9 cellular contexts compared by ENCODE assay signal in genomic region chr2:104434363-104434792, GRCh38.
DNase-seq lines count a peak whose midpoint lies in the region; ATAC-seq and TF ChIP-seq lines count a peak whose summit lies in the region.
"Had no signal": no experiment of that assay in that cellular context is flagged by ENCODE, and none has a peak within 500 bp of the region (broad histone marks: within the 10 kb centered on the region; RNA-seq: fewer than 3 reads in every experiment).

No MANE protein-coding gene starts in this region.

- TF ChIP-seq POLR2A in body of pancreas (IDR thresholded peaks at IDR 0.05) = no peak

- ATAC-seq in GM21529 (IDR thresholded peaks at IDR 0.05; ENCODE audit: unreplicated experiment) = peak; percentile 86
- ATAC-seq in body of pancreas = peak; percentile 65

- H4K20me1 ChIP-seq in KMS-11 (ENCODE audit: insufficient read depth) = no peaks in the 10 kb centered on the region

- H3K79me2 ChIP-seq in KMS-11 (ENCODE audit: insufficient read depth, low read depth) = no peaks in the 10 kb centered on the region

- H3K4me2 ChIP-seq in KMS-11 = peak overlapping the region; percentile 74

- peak overlapping the region; percentile 42 for H3K4me3 ChIP-seq in GM12875 (ENCODE audit: low read depth, low read length)
- no peak overlapping the region for H3K4me3 ChIP-seq in KMS-11 (IDR thresholded peaks at IDR 0.05; ENCODE audit: insufficient read depth, low read depth, low read length)
- H3K4me3 ChIP-seq in body of pancreas = no peak overlapping the region
- H3K4me3 ChIP-seq in mucosa of stomach (ENCODE audit: low read length) = no peak overlapping the region
- H3K4me3 ChIP-seq in tibial artery = no peak overlapping the region
- H3K4me3 ChIP-seq: SJCRH30 had no signal

- H3K9ac ChIP-seq in KMS-11 (peak overlapping the region; percentile 49; the same call in 1 of the 2 replicates), mucosa of stomach (ENCODE audit: low read length) (peak overlapping the region; percentile 20)

- intact Hi-C loops in body of pancreas (cut with DNase I) (no loop called here), tibial artery (cut with DNase I; ENCODE audit: low total_unique reads) (no loop called here)

- H3K9me3 ChIP-seq in body of pancreas = no peaks in the 10 kb centered on the region
- no peaks in the 10 kb centered on the region for H3K9me3 ChIP-seq in mucosa of stomach (ENCODE audit: control insufficient read depth, low read length)
- no peaks in the 10 kb centered on the region for H3K9me3 ChIP-seq in tibial artery
- H3K9me3 ChIP-seq: SJCRH30 had no signal

- H3K27ac ChIP-seq in KMS-11 (peak overlapping the region; percentile 46; the same call in 1 of the 2 replicates), body of pancreas (no peak overlapping the region), tibial artery (no peak overlapping the region)
- H3K27ac ChIP-seq: SJCRH30 had no signal

- DNase-seq in body of pancreas (peak; percentile 29 to 60 (median 31)), NCI-H1694 (lab: John Stamatoyannopoulos, UW) (no peak), D341Med (ENCODE audit: low spot score) (no peak), tibial artery (no peak)

- H3K36me3 ChIP-seq in KMS-11 (ENCODE audit: insufficient read depth) (no peaks in the 10 kb centered on the region), body of pancreas (replicated peaks in 1 of 2; ENCODE audit: insufficient read depth in 1 of 2, low read depth in 2 of 2) (no peaks in the 10 kb centered on the region), mucosa of stomach (ENCODE audit: control insufficient read depth, insufficient read depth, low read length) (no peaks in the 10 kb centered on the region), tibial artery (no peaks in the 10 kb centered on the region)
- H3K36me3 ChIP-seq: SJCRH30 had no signal

- peaks cover 13% of the 10 kb centered on the region for H3K4me1 ChIP-seq in KMS-11 (ENCODE audit: low read depth, poor library complexity, severe bottlenecking)
- no peaks in the 10 kb centered on the region for H3K4me1 ChIP-seq in body of pancreas
- no peaks in the 10 kb centered on the region for H3K4me1 ChIP-seq in mucosa of stomach (ENCODE audit: control insufficient read depth, insufficient read depth, low read length)
- peaks cover 0 to 4% (median 0%) of the 10 kb centered on the region in 4 donors for H3K4me1 ChIP-seq in tibial artery

- H2AFZ ChIP-seq in KMS-11 (ENCODE audit: low read depth) = peak overlapping the region; percentile 95

- no peaks in the 10 kb centered on the region for H3K27me3 ChIP-seq in KMS-11 (ENCODE audit: insufficient read depth, low read depth)
- no peaks in the 10 kb centered on the region for H3K27me3 ChIP-seq in body of pancreas
- H3K27me3 ChIP-seq in mucosa of stomach (ENCODE audit: control insufficient read depth, insufficient read depth, low read length) = no peaks in the 10 kb centered on the region
- no peaks in the 10 kb centered on the region for H3K27me3 ChIP-seq in tibial artery
- H3K27me3 ChIP-seq: SJCRH30 had no signal

- 4 to 5% methylated on average over 13 of the region's 13 CpGs for WGBS in body of pancreas, 2 donors

- no peak for TF ChIP-seq CTCF in GM12875 (IDR thresholded peaks at IDR 0.05; ENCODE audit: borderline replicate concordance, insufficient read depth, low read depth, low read length)
- TF ChIP-seq CTCF in KMS-11 (conservative IDR thresholded peaks at IDR 0.05; ENCODE audit: low read depth, low read length) = no peak
- peak in 2 of 7 experiments; percentile 10 to 39 for TF ChIP-seq CTCF in body of pancreas (IDR thresholded peaks at IDR 0.05)
- TF ChIP-seq CTCF in tibial artery (IDR thresholded peaks at IDR 0.05) = no peak

Comparison
In these comparisons a context has a peak if more than half of its experiments do, and no peak if none do; other contexts are left out.
1. DNase-seq: peak in body of pancreas (4 of 4); none in NCI-H1694 (single experiment), D341Med (single experiment) and tibial artery (0 of 2).